In the genomic region with DNA sequence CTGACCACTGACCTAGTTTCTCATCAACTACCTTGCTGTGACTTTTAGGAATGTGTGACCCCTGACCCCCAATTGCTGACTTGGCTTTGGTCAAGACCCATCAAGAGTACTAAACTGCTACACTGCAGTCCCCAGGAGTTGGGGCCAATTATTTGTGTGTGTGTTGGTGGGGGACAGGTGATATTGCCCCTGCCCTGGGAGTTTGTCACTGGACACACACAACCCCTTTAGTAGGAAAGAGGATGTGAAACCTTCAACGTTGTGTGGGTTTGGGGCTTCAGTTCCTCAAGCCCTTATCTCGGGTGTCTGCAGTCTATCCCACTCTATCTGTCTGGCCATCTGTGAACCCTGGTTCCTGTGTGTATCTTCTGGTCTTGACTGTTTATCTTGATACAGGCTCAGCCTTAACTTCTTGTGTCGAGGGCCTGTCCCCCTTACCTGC, we compare ENCODE assay signal across 9 cellular contexts. TPM values are rescaled to one million over a fixed set of nuclear protein-coding genes. Genes with fewer than 3 reads are reported as not detected.
DNase-seq lines count a peak whose midpoint lies in the region; ATAC-seq, FAIRE-seq and TF ChIP-seq lines count a peak whose summit lies in the region.
"Had no signal": no experiment of that assay in that cellular context is flagged by ENCODE, and none has a peak within 500 bp of the region (broad histone marks: within the 10 kb centered on the region; RNA-seq: fewer than 3 reads in every experiment).

No MANE protein-coding gene starts in this region.

- no peaks in the 10 kb centered on the region for H3K27me3 Mint-ChIP-seq in dendritic cell treated with granulocyte-macrophage colony-stimulating factor and Interleukin-4, amounts not matched to agents 40 ng/mL and 50 ng/mL, for 4 days

- peaks cover 95% of the 10 kb centered on the region for H3K36me3 Mint-ChIP-seq in dendritic cell treated with granulocyte-macrophage colony-stimulating factor and Interleukin-4, amounts not matched to agents 40 ng/mL and 50 ng/mL, for 4 days (ENCODE audit: low read depth)

- H3K9me3 Mint-ChIP-seq in dendritic cell treated with granulocyte-macrophage colony-stimulating factor and Interleukin-4, amounts not matched to agents 40 ng/mL and 50 ng/mL, for 4 days, result no peaks in the 10 kb centered on the region

- H3K4me3 Mint-ChIP-seq in dendritic cell treated with granulocyte-macrophage colony-stimulating factor and Interleukin-4, amounts not matched to agents 40 ng/mL and 50 ng/mL, for 4 days, result peak overlapping the region; percentile 58

- peak; percentile 100 for FAIRE-seq in GM12892 (lab: Jason Lieb, UNC)

- ATAC-seq in GM21381 (IDR thresholded peaks at IDR 0.05; ENCODE audit: unreplicated experiment) (peak; percentile 68), HG03520 (IDR thresholded peaks at IDR 0.05; ENCODE audit: unreplicated experiment) (peak; percentile 86), omental fat pad (ENCODE audit: low FRiP score) (no peak)
- ATAC-seq: HCT116 had no signal

- no peak overlapping the region for H3K27ac ChIP-seq in dorsolateral prefrontal cortex

- peaks cover 0 to 57% (median 3%) of the 10 kb centered on the region in 45 donors for H3K27me3 ChIP-seq in dorsolateral prefrontal cortex

- no peak overlapping the region for H3K4me3 ChIP-seq in dorsolateral prefrontal cortex

- TF ChIP-seq CTCF in omental fat pad (IDR thresholded peaks at IDR 0.05), result no peak
- no peak for TF ChIP-seq CTCF in dorsolateral prefrontal cortex (IDR thresholded peaks at IDR 0.05 in 54 of 56, conservative IDR thresholded peaks at IDR 0.05 in 2 of 56; ENCODE audit: low read depth in 1 of 56, partially characterized antibody in 56 of 56)

- H3K27ac Mint-ChIP-seq in dendritic cell treated with granulocyte-macrophage colony-stimulating factor and Interleukin-4, amounts not matched to agents 40 ng/mL and 50 ng/mL, for 4 days, result peak overlapping the region; percentile 86

- no peak for TF ChIP-seq POLR2A in GM12892 (IDR thresholded peaks at IDR 0.05; ENCODE audit: low read depth, low read length)

- DNase-seq in GM12892 (ENCODE audit: insufficient read length) (peak; percentile 42), NCI-H2196 (lab: John Stamatoyannopoulos, UW; ENCODE audit: unreplicated experiment) (no peak), omental fat pad (ENCODE audit: low spot score) (no peak), dorsolateral prefrontal cortex (no peak), SHP77 (lab: John Stamatoyannopoulos, UW) (no peak)

- intact Hi-C loops in dendritic cell treated with granulocyte-macrophage colony-stimulating factor and Interleukin-4, amounts not matched to agents 40 ng/mL and 50 ng/mL, for 4 days (cut with micrococcal nuclease), result loop anchor here (10.0 kb wide), 1 partner anchor 51 kb away; a partner anchor contains a TSS
- intact Hi-C loops in dorsolateral prefrontal cortex (cut with DNase I), result no loop called here

- H3K4me1 Mint-ChIP-seq in dendritic cell treated with granulocyte-macrophage colony-stimulating factor and Interleukin-4, amounts not matched to agents 40 ng/mL and 50 ng/mL, for 4 days (ENCODE audit: low read depth), result peaks cover 57% of the 10 kb centered on the region

RNA-seq across cellular contexts. Expression of a gene that starts 6.5 kb away (rescaled TPM):
- 72.6 TPM for polyA plus RNA-seq in GM12892 (2012; ENCODE audit: missing spikeins)
- total RNA-seq in omental fat pad (10 to 100 TPM in 3 of 4 donors, 1 to 10 TPM in 1; 9.4 to 26.7 (median 20.6) TPM), dorsolateral prefrontal cortex (10 to 100 TPM in 9 of 120 experiments, 1 to 10 TPM in 109, under 1 TPM in 2; 0.50 to 20.0 (median 4.8) TPM)

RNA-seq across cellular contexts. Expression of a gene that starts 47.5 kb away (rescaled TPM):
- polyA plus RNA-seq in GM12892 (2012; ENCODE audit: missing spikeins), result not detected
- total RNA-seq in omental fat pad, result 1 to 10 TPM; 2.4 to 7.8 (median 5.3) TPM
- under 1 TPM in 6 of 120 experiments, not detected in 114; 0.07 to 0.29 (median 0.17) TPM for total RNA-seq in dorsolateral prefrontal cortex

RNA-seq across cellular contexts. Expression of a gene that starts 57.5 kb away (rescaled TPM):
- 5.6 TPM for polyA plus RNA-seq in GM12892 (2012; ENCODE audit: missing spikeins)
- total RNA-seq in omental fat pad (10 to 100 TPM; 29.9 to 58.7 (median 45.2) TPM), dorsolateral prefrontal cortex (100 to 1,000 TPM in 8 of 120 experiments, 10 to 100 TPM in 112; 24.3 to 185 (median 54.5) TPM)
